ENCODE assay signal across 8 cellular contexts in the genomic region with DNA sequence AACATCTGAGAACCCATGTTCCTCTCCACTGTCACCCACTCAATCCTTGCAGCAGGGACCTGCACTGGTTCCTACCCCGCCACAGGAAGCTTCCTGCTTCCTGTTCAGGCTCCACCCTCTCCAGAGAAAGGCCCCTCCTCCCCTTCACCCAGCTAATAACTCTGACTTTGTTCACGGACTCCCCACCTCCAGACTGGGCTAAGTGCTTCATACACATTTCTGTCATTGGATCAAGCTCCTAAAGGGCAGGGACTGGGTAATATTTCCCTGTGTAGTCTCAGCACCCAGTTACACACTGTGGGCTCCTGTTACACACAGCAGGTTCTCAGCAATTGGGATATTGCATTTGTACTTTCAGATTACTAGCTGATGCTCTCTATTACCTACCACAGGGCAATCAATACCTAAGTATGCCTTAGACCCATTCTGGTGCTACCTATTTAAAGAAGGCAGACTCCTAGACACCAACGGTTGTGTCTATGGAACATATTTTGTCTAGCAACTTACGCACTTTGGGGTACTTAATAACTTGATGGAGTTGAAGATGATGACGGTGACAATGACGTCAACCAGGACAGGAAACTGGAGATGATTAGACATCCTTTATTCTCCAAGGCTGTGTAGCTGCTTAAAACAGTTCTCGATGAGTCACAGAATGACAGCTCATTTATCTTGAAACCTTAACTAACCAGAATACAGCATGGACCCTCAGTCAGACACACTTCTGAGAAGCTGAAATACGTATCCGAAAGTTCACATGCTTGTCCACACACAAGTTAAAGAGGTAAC. TPM values are rescaled to one million over a fixed set of nuclear protein-coding genes. Genes with fewer than 3 reads are reported as not detected.
DNase-seq lines count a peak whose midpoint lies in the region; FAIRE-seq and TF ChIP-seq lines count a peak whose summit lies in the region.

No MANE protein-coding gene starts in this region.

- H3K27me3 ChIP-seq in esophagus muscularis mucosa (no peaks in the 10 kb centered on the region), neutrophil (no peaks in the 10 kb centered on the region), uterus (no peaks in the 10 kb centered on the region), neural progenitor cell (no peaks in the 10 kb centered on the region)

- no peaks in the 10 kb centered on the region for H3K9me3 ChIP-seq in esophagus muscularis mucosa
- no peaks in the 10 kb centered on the region for H3K9me3 ChIP-seq in neutrophil
- no peaks in the 10 kb centered on the region for H3K9me3 ChIP-seq in uterus
- no peaks in the 10 kb centered on the region for H3K9me3 ChIP-seq in neural progenitor cell (ENCODE audit: low read depth)

- H3K27ac Mint-ChIP-seq in neural progenitor cell, result no peak overlapping the region

- TF ChIP-seq EP300 in esophagus muscularis mucosa (IDR thresholded peaks at IDR 0.05), result no peak

- H3K4me2 ChIP-seq in neural progenitor cell, result no peak overlapping the region

- H3K4me1 ChIP-seq in esophagus muscularis mucosa (peaks cover 74 to 88% (median 84%) of the 10 kb centered on the region in 4 donors), neutrophil (ENCODE audit: control insufficient read depth in 1 of 2, insufficient read depth in 1 of 2, low read depth in 1 of 2, low read length in 1 of 2) (peaks cover 98% of the 10 kb centered on the region in 2 experiments), uterus (peaks cover 0 to 3% of the 10 kb centered on the region in 2 donors), neural progenitor cell (peaks cover 34% of the 10 kb centered on the region)

- peaks cover 58% of the 10 kb centered on the region for H3K4me1 Mint-ChIP-seq in neural progenitor cell

- TF ChIP-seq POLR2A in NB4 (IDR thresholded peaks at IDR 0.05; ENCODE audit: extremely low read depth, insufficient read length), result peak; percentile 31
- no peak for TF ChIP-seq POLR2A in esophagus muscularis mucosa (IDR thresholded peaks at IDR 0.05; ENCODE audit: low read depth)
- no peak for TF ChIP-seq POLR2A in uterus (IDR thresholded peaks at IDR 0.05)
- no peak for TF ChIP-seq POLR2A in GM12891 (IDR thresholded peaks at IDR 0.05; ENCODE audit: low read depth, low read length)

- WGBS in esophagus muscularis mucosa, result 48% methylated on average over 9 of the region's 9 CpGs

- H3K4me3 ChIP-seq in NB4 (ENCODE audit: low read depth, low read length) (peak overlapping the region; percentile 8), esophagus muscularis mucosa (peak overlapping the region in 1 of 4 donors; percentile 27), neutrophil (ENCODE audit: low read depth in 1 of 2, low read length in 1 of 2) (peak overlapping the region; percentile 53 to 58), uterus (no peak overlapping the region), neural progenitor cell (no peak overlapping the region)

- no peaks in the 10 kb centered on the region for H3K36me3 ChIP-seq in esophagus muscularis mucosa
- H3K36me3 ChIP-seq in neutrophil, result no peaks in the 10 kb centered on the region
- H3K36me3 ChIP-seq in uterus, result no peaks in the 10 kb centered on the region
- H3K36me3 ChIP-seq in neural progenitor cell, result no peaks in the 10 kb centered on the region

- H3F3A ChIP-seq in neural progenitor cell (ENCODE audit: low read depth), result peaks cover 21% of the 10 kb centered on the region

- no peak overlapping the region for H3K9ac ChIP-seq in neural progenitor cell

- H3K36me3 Mint-ChIP-seq in neural progenitor cell, result no peaks in the 10 kb centered on the region

- H3K27me3 Mint-ChIP-seq in neural progenitor cell (ENCODE audit: insufficient read depth, low read depth), result peaks cover 2% of the 10 kb centered on the region

- H3K4me3 Mint-ChIP-seq in neural progenitor cell, result no peak overlapping the region

- TF ChIP-seq CTCF in NB4 (IDR thresholded peaks at IDR 0.05; ENCODE audit: low read depth, low read length) (no peak), esophagus muscularis mucosa (IDR thresholded peaks at IDR 0.05) (no peak), neutrophil (IDR thresholded peaks at IDR 0.05) (no peak), uterus (IDR thresholded peaks at IDR 0.05) (no peak), neural progenitor cell (IDR thresholded peaks at IDR 0.05) (no peak)

- H3K79me2 ChIP-seq in neural progenitor cell (ENCODE audit: low read depth), result no peaks in the 10 kb centered on the region

- H3K27ac ChIP-seq in esophagus muscularis mucosa (replicated peaks in 1 of 4), result peak overlapping the region; percentile 60 to 64 (median 62)
- peak overlapping the region; percentile 80 for H3K27ac ChIP-seq in neutrophil
- H3K27ac ChIP-seq in uterus, result peak overlapping the region; percentile 54 to 78
- H3K27ac ChIP-seq in neural progenitor cell, result no peak overlapping the region

- intact Hi-C loops in esophagus muscularis mucosa (cut with DNase I), result loop anchor here (5.0 kb wide), 1 partner anchor 46 kb away; no protein-coding TSS in a partner anchor
- intact Hi-C loops in uterus (cut with DNase I; ENCODE audit: low total_unique reads), result no loop called here

- no peak for FAIRE-seq in GM12891 (lab: Jason Lieb, UNC)

- H3K9me3 Mint-ChIP-seq in neural progenitor cell, result no peaks in the 10 kb centered on the region

- no peak overlapping the region for H2AFZ ChIP-seq in neural progenitor cell (replicated peaks)

- H4K20me1 ChIP-seq in neural progenitor cell (ENCODE audit: low read depth), result peaks cover 57% of the 10 kb centered on the region

- DNase-seq in ELF-1 (ENCODE audit: low read depth, low spot score), result peak; percentile 17
- DNase-seq in NB4 (ENCODE audit: low read depth), result peak; percentile 80
- DNase-seq in activated CD8-positive, alpha-beta memory T cell treated with anti-CD3 and anti-CD28 coated beads, Interleukin-2, amount 50 U/mL, for 24 hours (ENCODE audit: extremely low read depth), result peak; percentile 35
- peak; percentile 89 for DNase-seq in esophagus muscularis mucosa (ENCODE audit: extremely low spot score)
- no peak for DNase-seq in uterus
- DNase-seq in neural progenitor cell (ENCODE audit: low spot score), result no peak
- no peak for DNase-seq in GM12891 (ENCODE audit: insufficient read length, low spot score)

TF ChIP-seq in GM12891, 5 proteins besides CTCF, POLR2A, EP300 and RAD21:
- TF ChIP-seq POLR2AphosphoS5 (IDR thresholded peaks at IDR 0.05; ENCODE audit: low read depth, low read length) (no peak), TAF1 (IDR thresholded peaks at IDR 0.05; ENCODE audit: low read depth, low read length) (no peak), PAX5 (IDR thresholded peaks at IDR 0.05; ENCODE audit: insufficient read depth, low read length, severe bottlenecking) (no peak), POU2F2 (IDR thresholded peaks at IDR 0.05; ENCODE audit: low read depth, low read length) (no peak), SPI1 (IDR thresholded peaks at IDR 0.05; ENCODE audit: low read depth, low read length) (no peak)

RNA-seq across cellular contexts. Expression of a gene that starts 58.1 kb away (rescaled TPM):
- 1 to 10 TPM; 5.0 to 8.7 (median 7.1) TPM for total RNA-seq in esophagus muscularis mucosa
- total RNA-seq in uterus, result 10 to 100 TPM in 2 of 4 donors, 1 to 10 TPM in 2; 2.4 to 50.5 (median 17.8) TPM
- total RNA-seq in neural progenitor cell (ENCODE audit: low replicate concordance), result 13.5 and 14.4 TPM in 2 replicates
- 0.01 TPM for polyA plus RNA-seq in GM12891 (2012; ENCODE audit: low read depth, missing spikeins)

Comparison
In these comparisons a context has a peak if more than half of its experiments do, and no peak if none do; other contexts are left out.
1. DNase-seq: peak in ELF-1 (single experiment), NB4 (single experiment), activated CD8-positive, alpha-beta memory T cell treated with anti-CD3 and anti-CD28 coated beads, Interleukin-2, amount 50 U/mL, for 24 hours (single experiment) and esophagus muscularis mucosa (single experiment); none in uterus (0 of 2), neural progenitor cell (single experiment) and GM12891 (single experiment).
2. H3K4me3 ChIP-seq: peak in NB4 (single experiment) and neutrophil (2 of 2); none in uterus (0 of 2) and neural progenitor cell (single experiment).